In the genomic region with DNA sequence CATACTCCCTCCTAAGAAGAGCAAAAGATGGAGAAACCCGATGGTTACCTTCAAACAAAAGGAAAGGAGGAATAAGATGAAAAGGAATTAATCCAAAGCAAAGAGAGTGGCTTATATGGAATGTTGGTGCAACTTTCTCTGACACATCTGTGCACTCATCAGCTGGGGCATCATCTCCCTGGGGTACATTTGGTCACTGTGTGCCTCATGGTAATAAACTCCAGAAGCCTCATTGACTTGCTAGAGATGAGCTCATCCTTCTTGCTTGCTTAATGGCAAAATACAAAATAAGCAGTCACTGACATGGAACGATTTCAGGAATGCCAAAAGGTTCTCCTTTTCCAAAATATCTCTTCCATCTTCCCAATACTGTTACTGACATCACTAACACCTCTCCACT, we compare ENCODE assay signal across 18 cellular contexts. TPM values are rescaled to one million over a fixed set of nuclear protein-coding genes. Genes with fewer than 3 reads are reported as not detected.
DNase-seq lines count a peak whose midpoint lies in the region; TF ChIP-seq lines count a peak whose summit lies in the region.
"Had no signal": no experiment of that assay in that cellular context is flagged by ENCODE, and none has a peak within 500 bp of the region (broad histone marks: within the 10 kb centered on the region; RNA-seq: fewer than 3 reads in every experiment).

No MANE protein-coding gene starts in this region.

- peaks cover 25% of the 10 kb centered on the region for H3K36me3 Mint-ChIP-seq in chondrocyte (ENCODE audit: low read depth)
- no peaks in the 10 kb centered on the region for H3K36me3 Mint-ChIP-seq in activated T-helper 1 cell treated with anti-CD3 and anti-CD28 coated beads, Interleukin-12 subunit alpha, Interleukin-12 subunit beta, Interleukin-2, Interleukin-4 antibody, amounts not matched to agents 30 ng/mL and 10 ng/mL and 1 ng/mL, durations not matched to agents 14 hours and 24 hours and 36 hours (ENCODE audit: low read depth)

- H3K14ac ChIP-seq in mesenchymal stem cell (ENCODE audit: low read length in 2 of 2) = no peak overlapping the region

- peak overlapping the region; percentile 39 for H3K27ac Mint-ChIP-seq in chondrocyte (ENCODE audit: unreplicated experiment)
- H3K27ac Mint-ChIP-seq in activated T-helper 1 cell treated with anti-CD3 and anti-CD28 coated beads, Interleukin-12 subunit alpha, Interleukin-12 subunit beta, Interleukin-2, Interleukin-4 antibody, amounts not matched to agents 30 ng/mL and 10 ng/mL and 1 ng/mL, durations not matched to agents 14 hours and 24 hours and 36 hours = no peak overlapping the region

- H3K4me1 ChIP-seq in right atrium auricular region (peaks cover 0 to 98% of the 10 kb centered on the region in 2 donors), mesenchymal stem cell (ENCODE audit: control insufficient read depth, insufficient read depth, low read depth, low read length) (peaks cover 5% of the 10 kb centered on the region), vagina (peaks cover 76% of the 10 kb centered on the region)

- H3K9ac ChIP-seq in mesenchymal stem cell (ENCODE audit: low read length) = peak overlapping the region; percentile 58

- H4K91ac ChIP-seq in mesenchymal stem cell (ENCODE audit: low read length) = no peak overlapping the region

- H3K9me3 ChIP-seq in right atrium auricular region (no peaks in the 10 kb centered on the region), mesenchymal stem cell (ENCODE audit: control insufficient read depth, low read length) (no peaks in the 10 kb centered on the region), vagina (no peaks in the 10 kb centered on the region)
- H3K9me3 ChIP-seq: A549, suprapubic skin had no signal

- no peak overlapping the region for H3K4ac ChIP-seq in mesenchymal stem cell (ENCODE audit: low read depth in 1 of 2, low read length in 2 of 2)

- no peak overlapping the region for H2BK15ac ChIP-seq in mesenchymal stem cell (ENCODE audit: low read depth, poor library complexity, severe bottlenecking)

- WGBS in mesenchymal stem cell = 42% methylated on average over 2 of the region's 2 CpGs

- H3K36me3 ChIP-seq in right atrium auricular region (peaks cover 56% of the 10 kb centered on the region), mesenchymal stem cell (ENCODE audit: control insufficient read depth in 1 of 2, insufficient read depth in 2 of 2, low read depth in 1 of 2, low read length in 2 of 2) (peaks cover 7 to 93% of the 10 kb centered on the region in 2 experiments), vagina (peaks cover 0 to 12% of the 10 kb centered on the region in 2 donors)
- H3K36me3 ChIP-seq: cardiac muscle cell had no signal

- H3K9me3 Mint-ChIP-seq in chondrocyte (ENCODE audit: low read depth) = no peaks in the 10 kb centered on the region
- no peaks in the 10 kb centered on the region for H3K9me3 Mint-ChIP-seq in activated T-helper 1 cell treated with anti-CD3 and anti-CD28 coated beads, Interleukin-12 subunit alpha, Interleukin-12 subunit beta, Interleukin-2, Interleukin-4 antibody, amounts not matched to agents 30 ng/mL and 10 ng/mL and 1 ng/mL, durations not matched to agents 14 hours and 24 hours and 36 hours
- H3K9me3 Mint-ChIP-seq: neural crest cell had no signal

- H3K27me3 ChIP-seq in right atrium auricular region = no peaks in the 10 kb centered on the region
- H3K27me3 ChIP-seq in mesenchymal stem cell (ENCODE audit: control insufficient read depth in 1 of 2, insufficient read depth in 1 of 2, low read length in 2 of 2) = no peaks in the 10 kb centered on the region
- H3K27me3 ChIP-seq in vagina = no peaks in the 10 kb centered on the region
- H3K27me3 ChIP-seq: cardiac muscle cell, suprapubic skin had no signal

- TF ChIP-seq POLR2A in vagina (IDR thresholded peaks at IDR 0.05) = no peak

- no peak overlapping the region for H2BK12ac ChIP-seq in mesenchymal stem cell (ENCODE audit: low read length in 2 of 2)

- H2BK120ac ChIP-seq in mesenchymal stem cell (ENCODE audit: low read depth, low read length) = no peak overlapping the region

- intact Hi-C loops in cardiac septum (cut with DNase I) (no loop called here), vagina (cut with DNase I) (no loop called here)
- intact Hi-C loops in activated T-helper 1 cell treated with anti-CD3 and anti-CD28 coated beads, Interleukin-12 subunit alpha, Interleukin-12 subunit beta, Interleukin-2, Interleukin-4 antibody, amounts not matched to agents 30 ng/mL and 10 ng/mL and 1 ng/mL, durations not matched to agents 14 hours and 24 hours and 36 hours (cut with micrococcal nuclease) = no loop called here

- no peak overlapping the region for H2BK5ac ChIP-seq in mesenchymal stem cell (ENCODE audit: low read depth, low read length, poor library complexity, severe bottlenecking)

- DNase-seq in right atrium auricular region (ENCODE audit: low spot score) = no peak
- DNase-seq in cardiac septum (ENCODE audit: low spot score) = no peak
- DNase-seq in chondrocyte (ENCODE audit: low spot score) = no peak
- DNase-seq in mesenchymal stem cell = peak; percentile 78
- DNase-seq in vagina (ENCODE audit: extremely low spot score in 2 of 2) = no peak
- no peak for DNase-seq in superior temporal gyrus (ENCODE audit: extremely low spot score)
- DNase-seq in activated T-helper 1 cell treated with anti-CD3 and anti-CD28 coated beads, Interleukin-12 subunit alpha, Interleukin-12 subunit beta, Interleukin-2, Interleukin-4 antibody, amounts not matched to agents 30 ng/mL and 10 ng/mL and 1 ng/mL, durations not matched to agents 14 hours and 24 hours and 36 hours (ENCODE audit: low spot score) = no peak
- DNase-seq in NCI-H748 treated with DMSO at 0.1 percent for 48 hours (lab: John Stamatoyannopoulos, UW) = no peak
- DNase-seq: activated gamma-delta T cell treated with Interleukin-2 at 50 U/mL for 16 hours, Calu3, NCI-H2029, SHP77 had no signal

- H2AFZ ChIP-seq in mesenchymal stem cell (ENCODE audit: low read depth, low read length) = no peak overlapping the region

- H3K27ac ChIP-seq in right atrium auricular region = peak overlapping the region; percentile 70 to 85
- H3K27ac ChIP-seq in mesenchymal stem cell (ENCODE audit: low read length, poor library complexity, severe bottlenecking) = peak overlapping the region; percentile 69
- peak overlapping the region; percentile 49 for H3K27ac ChIP-seq in vagina
- H3K27ac ChIP-seq: A549, cardiac muscle cell had no signal

- no peak overlapping the region for H3K18ac ChIP-seq in mesenchymal stem cell (ENCODE audit: low read depth in 1 of 2, low read length in 2 of 2)

- no peak for TF ChIP-seq CTCF in right atrium auricular region (IDR thresholded peaks at IDR 0.05)
- TF ChIP-seq CTCF in chondrocyte (IDR thresholded peaks at IDR 0.05) = no peak
- TF ChIP-seq CTCF in vagina (IDR thresholded peaks at IDR 0.05) = no peak

- no peak overlapping the region for H4K8ac ChIP-seq in mesenchymal stem cell (ENCODE audit: low read length)

- no peak overlapping the region for H3K4me3 ChIP-seq in right atrium auricular region
- no peak overlapping the region for H3K4me3 ChIP-seq in mesenchymal stem cell (ENCODE audit: insufficient read depth in 1 of 2, low read depth in 1 of 2, low read length in 2 of 2)
- H3K4me3 ChIP-seq in vagina = no peak overlapping the region
- H3K4me3 ChIP-seq: A549, cardiac muscle cell, lung, smooth muscle cell, suprapubic skin had no signal

- no peak overlapping the region for H3K23ac ChIP-seq in mesenchymal stem cell (ENCODE audit: low read length in 2 of 2)

- no peak overlapping the region for H2AK5ac ChIP-seq in mesenchymal stem cell (ENCODE audit: low read length, severe bottlenecking)

- no peak overlapping the region for H3K4me3 Mint-ChIP-seq in chondrocyte (ENCODE audit: unreplicated experiment)
- no peak overlapping the region for H3K4me3 Mint-ChIP-seq in activated T-helper 1 cell treated with anti-CD3 and anti-CD28 coated beads, Interleukin-12 subunit alpha, Interleukin-12 subunit beta, Interleukin-2, Interleukin-4 antibody, amounts not matched to agents 30 ng/mL and 10 ng/mL and 1 ng/mL, durations not matched to agents 14 hours and 24 hours and 36 hours
- H3K4me3 Mint-ChIP-seq: neural crest cell had no signal

- H3K79me1 ChIP-seq in mesenchymal stem cell (replicated peaks; ENCODE audit: low read length, poor library complexity, severe bottlenecking) = peaks cover 26% of the 10 kb centered on the region

- H3K27me3 Mint-ChIP-seq in chondrocyte (ENCODE audit: low read depth) = no peaks in the 10 kb centered on the region
- H3K27me3 Mint-ChIP-seq in activated T-helper 1 cell treated with anti-CD3 and anti-CD28 coated beads, Interleukin-12 subunit alpha, Interleukin-12 subunit beta, Interleukin-2, Interleukin-4 antibody, amounts not matched to agents 30 ng/mL and 10 ng/mL and 1 ng/mL, durations not matched to agents 14 hours and 24 hours and 36 hours (ENCODE audit: insufficient read depth) = peaks cover 13% of the 10 kb centered on the region

- peaks cover 45% of the 10 kb centered on the region for H3K4me1 Mint-ChIP-seq in chondrocyte (ENCODE audit: low read depth)
- H3K4me1 Mint-ChIP-seq in activated T-helper 1 cell treated with anti-CD3 and anti-CD28 coated beads, Interleukin-12 subunit alpha, Interleukin-12 subunit beta, Interleukin-2, Interleukin-4 antibody, amounts not matched to agents 30 ng/mL and 10 ng/mL and 1 ng/mL, durations not matched to agents 14 hours and 24 hours and 36 hours (ENCODE audit: low read depth) = no peaks in the 10 kb centered on the region
- H3K4me1 Mint-ChIP-seq: neural crest cell had no signal

- no peak overlapping the region for H3K4me2 ChIP-seq in mesenchymal stem cell (ENCODE audit: low read length, poor library complexity, severe bottlenecking)
- H3K4me2 ChIP-seq: A549, smooth muscle cell had no signal

RNA-seq across cellular contexts. Expression of a gene that starts 22.5 kb away (rescaled TPM):
- total RNA-seq in right atrium auricular region (100 to 1,000 TPM; 396 to 398 TPM), cardiac septum (311 TPM), chondrocyte (230 to 297 TPM (median 296 TPM) in 3 replicates), vagina (162 TPM)
- 281 TPM for polyA plus RNA-seq in mesenchymal stem cell (2013, experiment 1 of 2)
- polyA plus RNA-seq in mesenchymal stem cell (2013, experiment 2 of 2) = 300 TPM
- total RNA-seq in activated T-helper 1 cell treated with anti-CD3 and anti-CD28 coated beads, Interleukin-12 subunit alpha, Interleukin-12 subunit beta, Interleukin-2, Interleukin-4 antibody, amounts not matched to agents 30 ng/mL and 10 ng/mL and 1 ng/mL, durations not matched to agents 14 hours and 24 hours and 36 hours = 0.76 and 1.8 TPM in 2 replicates

RNA-seq across cellular contexts. Expression of a gene that starts 47.8 kb away (rescaled TPM):
- total RNA-seq in right atrium auricular region = 100 to 1,000 TPM; 180 to 278 TPM
- 311 TPM for total RNA-seq in cardiac septum
- total RNA-seq in chondrocyte = 82.1 to 127 TPM (median 116 TPM) in 3 replicates
- polyA plus RNA-seq in mesenchymal stem cell (2013, experiment 1 of 2) = 53.9 TPM
- polyA plus RNA-seq in mesenchymal stem cell (2013, experiment 2 of 2) = 58.7 TPM
- total RNA-seq in vagina = 42.5 TPM
- total RNA-seq in activated T-helper 1 cell treated with anti-CD3 and anti-CD28 coated beads, Interleukin-12 subunit alpha, Interleukin-12 subunit beta, Interleukin-2, Interleukin-4 antibody, amounts not matched to agents 30 ng/mL and 10 ng/mL and 1 ng/mL, durations not matched to agents 14 hours and 24 hours and 36 hours = not detected in 2 replicates

Comparison
In these comparisons a context has a peak if more than half of its experiments do, and no peak if none do; other contexts are left out.
1. RNA of a gene that starts 22.5 kb away (total RNA-seq): 396 to 398 TPM in right atrium auricular region, 311 TPM in cardiac septum (single experiment), 230 to 297 TPM in chondrocyte and 162 TPM in vagina (single experiment); 0.76 to 1.8 TPM in activated T-helper 1 cell treated with anti-CD3 and anti-CD28 coated beads, Interleukin-12 subunit alpha, Interleukin-12 subunit beta, Interleukin-2, Interleukin-4 antibody, amounts not matched to agents 30 ng/mL and 10 ng/mL and 1 ng/mL, durations not matched to agents 14 hours and 24 hours and 36 hours; every median in the first group is over 10 times any median in the second.
2. RNA of a gene that starts 47.8 kb away (total RNA-seq): 311 TPM in cardiac septum (single experiment), 180 to 278 TPM in right atrium auricular region, 82.1 to 127 TPM in chondrocyte and 42.5 TPM in vagina (single experiment); not detected in activated T-helper 1 cell treated with anti-CD3 and anti-CD28 coated beads, Interleukin-12 subunit alpha, Interleukin-12 subunit beta, Interleukin-2, Interleukin-4 antibody, amounts not matched to agents 30 ng/mL and 10 ng/mL and 1 ng/mL, durations not matched to agents 14 hours and 24 hours and 36 hours; every median in the first group is over 10 times any median in the second.
3. Peak in every context shown above with its lines, with median percentiles within 50 percentile points of each other: H3K27ac ChIP-seq.